11 cellular contexts compared by ENCODE assay signal in the genomic region with DNA sequence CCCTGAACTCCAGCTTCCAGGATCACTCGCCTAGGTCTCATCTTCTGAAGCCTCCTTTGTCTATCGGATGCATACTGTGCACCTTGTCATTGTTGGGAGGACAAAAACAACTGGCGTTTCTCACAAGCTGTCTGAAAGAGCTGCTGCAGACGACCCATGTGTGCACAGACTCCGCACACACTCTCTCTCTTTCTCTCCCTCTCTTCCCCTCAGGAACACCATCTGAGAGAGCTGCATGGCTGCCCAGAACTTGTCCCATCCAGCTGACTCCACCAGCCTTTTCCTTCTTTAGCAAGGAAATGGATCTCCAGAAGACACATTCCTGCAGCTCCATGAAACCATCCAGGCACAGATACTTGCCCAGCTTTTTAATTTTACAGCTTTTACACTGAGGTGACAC.
DNase-seq lines count a peak whose midpoint lies in the region; ATAC-seq and TF ChIP-seq lines count a peak whose summit lies in the region.
"Had no signal": no experiment of that assay in that cellular context is flagged by ENCODE, and none has a peak within 500 bp of the region (broad histone marks: within the 10 kb centered on the region; RNA-seq: fewer than 3 reads in every experiment).

No MANE protein-coding gene starts in this region.

- peak overlapping the region; percentile 90 for H3K27ac Mint-ChIP-seq in CD8-positive, alpha-beta T cell
- H3K27ac Mint-ChIP-seq in activated T-helper 2 cell treated with anti-CD3 and anti-CD28 coated beads, Interferon-gamma antibody, Interleukin-2, Interleukin-4, amounts not matched to agents 10 μg/mL and 5 μg/mL and 100 μg/mL, durations not matched to agents 14 hours and 24 hours and 36 hours = peak overlapping the region; percentile 60
- peak overlapping the region; percentile 55 for H3K27ac Mint-ChIP-seq in nephron progenitor cell

- H3K9me3 ChIP-seq in BLaER1 treated with 17β-estradiol and CSF1 and Interleukin-3, amounts not matched to agents 10 nM and 100 nM (replicated peaks in 1 of 11) = no peaks in the 10 kb centered on the region
- no peaks in the 10 kb centered on the region for H3K9me3 ChIP-seq in CD8-positive, alpha-beta T cell (ENCODE audit: low read length)
- no peaks in the 10 kb centered on the region for H3K9me3 ChIP-seq in ascending aorta
- H3K9me3 ChIP-seq: body of pancreas, Peyer's patch, right lobe of liver, suprapubic skin had no signal

- peaks cover 26 to 52% (median 35%) of the 10 kb centered on the region in 10 experiments for H3K4me1 ChIP-seq in BLaER1 treated with 17β-estradiol and CSF1 and Interleukin-3, amounts not matched to agents 10 nM and 100 nM
- peaks cover 25% of the 10 kb centered on the region for H3K4me1 ChIP-seq in CD8-positive, alpha-beta T cell (ENCODE audit: insufficient read depth, low read length)
- H3K4me1 ChIP-seq in ascending aorta = peaks cover 0 to 4% of the 10 kb centered on the region in 2 donors
- H3K4me1 ChIP-seq: suprapubic skin had no signal

- H3K4me1 Mint-ChIP-seq in CD8-positive, alpha-beta T cell (ENCODE audit: low read depth) = peaks cover 41% of the 10 kb centered on the region
- H3K4me1 Mint-ChIP-seq in activated T-helper 2 cell treated with anti-CD3 and anti-CD28 coated beads, Interferon-gamma antibody, Interleukin-2, Interleukin-4, amounts not matched to agents 10 μg/mL and 5 μg/mL and 100 μg/mL, durations not matched to agents 14 hours and 24 hours and 36 hours (ENCODE audit: low read depth) = peaks cover 60% of the 10 kb centered on the region
- peaks cover 46% of the 10 kb centered on the region for H3K4me1 Mint-ChIP-seq in nephron progenitor cell

- ATAC-seq in CD8-positive, alpha-beta T cell = no peak
- ATAC-seq in HG02610 (IDR thresholded peaks at IDR 0.05; ENCODE audit: unreplicated experiment) = no peak
- ATAC-seq: right lobe of liver had no signal

- H3K36me3 Mint-ChIP-seq in CD8-positive, alpha-beta T cell = no peaks in the 10 kb centered on the region
- peaks cover 10% of the 10 kb centered on the region for H3K36me3 Mint-ChIP-seq in activated T-helper 2 cell treated with anti-CD3 and anti-CD28 coated beads, Interferon-gamma antibody, Interleukin-2, Interleukin-4, amounts not matched to agents 10 μg/mL and 5 μg/mL and 100 μg/mL, durations not matched to agents 14 hours and 24 hours and 36 hours (ENCODE audit: low read depth)
- peaks cover 31% of the 10 kb centered on the region for H3K36me3 Mint-ChIP-seq in nephron progenitor cell (ENCODE audit: low read depth)

- H3K4me2 ChIP-seq in BLaER1 treated with 17β-estradiol and CSF1 and Interleukin-3, amounts not matched to agents 10 nM and 100 nM = peak overlapping the region; percentile 40 to 85 (median 67)

- no peak overlapping the region for H3K4me3 ChIP-seq in BLaER1 treated with 17β-estradiol and CSF1 and Interleukin-3, amounts not matched to agents 10 nM and 100 nM
- H3K4me3 ChIP-seq in CD8-positive, alpha-beta T cell (ENCODE audit: low read depth, low read length) = peak overlapping the region; percentile 31
- no peak overlapping the region for H3K4me3 ChIP-seq in ascending aorta
- H3K4me3 ChIP-seq: body of pancreas, Peyer's patch, right lobe of liver, suprapubic skin had no signal

- peak overlapping the region; percentile 74 for H3K4me3 Mint-ChIP-seq in CD8-positive, alpha-beta T cell
- peak overlapping the region; percentile 47 for H3K4me3 Mint-ChIP-seq in activated T-helper 2 cell treated with anti-CD3 and anti-CD28 coated beads, Interferon-gamma antibody, Interleukin-2, Interleukin-4, amounts not matched to agents 10 μg/mL and 5 μg/mL and 100 μg/mL, durations not matched to agents 14 hours and 24 hours and 36 hours (ENCODE audit: low read depth)
- H3K4me3 Mint-ChIP-seq in nephron progenitor cell = no peak overlapping the region

- H4K20me1 ChIP-seq in BLaER1 treated with 17β-estradiol and CSF1 and Interleukin-3, amounts not matched to agents 10 nM and 100 nM = peaks cover 0 to 79% (median 22%) of the 10 kb centered on the region in 11 experiments; a peak in 16 of 22 replicates

- no peaks in the 10 kb centered on the region for H3K9me3 Mint-ChIP-seq in CD8-positive, alpha-beta T cell
- no peaks in the 10 kb centered on the region for H3K9me3 Mint-ChIP-seq in activated T-helper 2 cell treated with anti-CD3 and anti-CD28 coated beads, Interferon-gamma antibody, Interleukin-2, Interleukin-4, amounts not matched to agents 10 μg/mL and 5 μg/mL and 100 μg/mL, durations not matched to agents 14 hours and 24 hours and 36 hours
- peaks cover 4% of the 10 kb centered on the region for H3K9me3 Mint-ChIP-seq in nephron progenitor cell

- CTCF ChIA-PET in CD8-positive, alpha-beta T cell (lab: Charles Lee) = interaction anchor here (0.7 to 1.1 kb wide), 3 partner anchors 19 to 82 kb away, joined by 3 read pairs; no protein-coding TSS in a partner anchor

- H3K27ac ChIP-seq in BLaER1 treated with 17β-estradiol and CSF1 and Interleukin-3, amounts not matched to agents 10 nM and 100 nM = no peak overlapping the region
- H3K27ac ChIP-seq in CD8-positive, alpha-beta T cell (ENCODE audit: low read depth, low read length) = peak overlapping the region; percentile 22
- H3K27ac ChIP-seq in ascending aorta = no peak overlapping the region
- H3K27ac ChIP-seq: Peyer's patch, right lobe of liver, suprapubic skin had no signal

- H3K27me3 ChIP-seq in BLaER1 treated with 17β-estradiol and CSF1 and Interleukin-3, amounts not matched to agents 10 nM and 100 nM = no peaks in the 10 kb centered on the region
- H3K27me3 ChIP-seq in CD8-positive, alpha-beta T cell (ENCODE audit: insufficient read depth, low read length) = no peaks in the 10 kb centered on the region
- H3K27me3 ChIP-seq in ascending aorta = no peaks in the 10 kb centered on the region
- H3K27me3 ChIP-seq: body of pancreas, Peyer's patch, right lobe of liver, suprapubic skin had no signal

- H3K36me3 ChIP-seq in BLaER1 treated with 17β-estradiol and CSF1 and Interleukin-3, amounts not matched to agents 10 nM and 100 nM = peaks cover 0 to 5% (median 0%) of the 10 kb centered on the region in 11 experiments; a peak in 1 of 22 replicates
- no peaks in the 10 kb centered on the region for H3K36me3 ChIP-seq in CD8-positive, alpha-beta T cell (ENCODE audit: insufficient read depth, low read length)
- H3K36me3 ChIP-seq in ascending aorta = no peaks in the 10 kb centered on the region
- H3K36me3 ChIP-seq: Peyer's patch, right lobe of liver, suprapubic skin had no signal

- DNase-seq in CD8-positive, alpha-beta T cell = no peak
- DNase-seq in activated T-helper 2 cell treated with anti-CD3 and anti-CD28 coated beads, Interferon-gamma antibody, Interleukin-2, Interleukin-4, amounts not matched to agents 10 μg/mL and 5 μg/mL and 100 μg/mL, durations not matched to agents 14 hours and 24 hours and 36 hours (ENCODE audit: low spot score) = no peak
- DNase-seq in nephron progenitor cell = no peak
- no peak for DNase-seq in NCI-H128 (lab: John Stamatoyannopoulos, UW; ENCODE audit: unreplicated experiment)
- DNase-seq in ascending aorta (ENCODE audit: low spot score in 2 of 2) = no peak
- DNase-seq: right lobe of liver had no signal

- no peaks in the 10 kb centered on the region for H3K27me3 Mint-ChIP-seq in CD8-positive, alpha-beta T cell (ENCODE audit: low read depth)
- H3K27me3 Mint-ChIP-seq in activated T-helper 2 cell treated with anti-CD3 and anti-CD28 coated beads, Interferon-gamma antibody, Interleukin-2, Interleukin-4, amounts not matched to agents 10 μg/mL and 5 μg/mL and 100 μg/mL, durations not matched to agents 14 hours and 24 hours and 36 hours (ENCODE audit: low read depth) = peaks cover 24% of the 10 kb centered on the region
- peaks cover 2% of the 10 kb centered on the region for H3K27me3 Mint-ChIP-seq in nephron progenitor cell (ENCODE audit: low read depth, poor library complexity)

- TF ChIP-seq CTCF in CD8-positive, alpha-beta T cell (IDR thresholded peaks at IDR 0.05) = no peak
- TF ChIP-seq CTCF in nephron progenitor cell (IDR thresholded peaks at IDR 0.05) = no peak
- no peak for TF ChIP-seq CTCF in ascending aorta (IDR thresholded peaks at IDR 0.05)

- H3K9ac ChIP-seq in BLaER1 treated with 17β-estradiol and CSF1 and Interleukin-3, amounts not matched to agents 10 nM and 100 nM = no peak overlapping the region

- intact Hi-C loops in CD8-positive, alpha-beta T cell (cut with DNase I, micrococcal nuclease) = loop anchor here in 1 of 2 experiments (2.0 to 5.0 kb wide), 2 partner anchors 24 to 81 kb away; partner anchors contain the start of gene MAML3
- intact Hi-C loops in activated T-helper 2 cell treated with anti-CD3 and anti-CD28 coated beads, Interferon-gamma antibody, Interleukin-2, Interleukin-4, amounts not matched to agents 10 μg/mL and 5 μg/mL and 100 μg/mL, durations not matched to agents 14 hours and 24 hours and 36 hours (cut with micrococcal nuclease) = loop anchor here (1.0 to 5.0 kb wide), 4 partner anchors 9 to 214 kb away; no protein-coding TSS in a partner anchor
- intact Hi-C loops in ascending aorta (cut with DNase I) = no loop called here

- POLR2A ChIA-PET in CD8-positive, alpha-beta T cell (lab: Charles Lee) = interaction anchor here (1.2 to 2.1 kb wide), 5 partner anchors 9 to 82 kb away, joined by 3 to 9 read pairs (median 7); partner anchors contain the start of gene MAML3
